ENCODE assay signal across 13 cellular contexts in genomic region chr18:77141401-77142118, GRCh38. TPM values are rescaled to one million over a fixed set of nuclear protein-coding genes. Genes with fewer than 3 reads are reported as not detected.
DNase-seq lines count a peak whose midpoint lies in the region; ATAC-seq and TF ChIP-seq lines count a peak whose summit lies in the region.
"Had no signal": no experiment of that assay in that cellular context is flagged by ENCODE, and none has a peak within 500 bp of the region (broad histone marks: within the 10 kb centered on the region; RNA-seq: fewer than 3 reads in every experiment).

No MANE protein-coding gene starts in this region.

- DNase-seq in right atrium auricular region (ENCODE audit: low spot score) (no peak), cardiac septum (ENCODE audit: low spot score) (no peak), T-cell (no peak), fibroblast of mammary gland (ENCODE audit: low read depth) (no peak), type B pancreatic cell (ENCODE audit: extremely low spot score, unreplicated experiment) (no peak), HK-2 (ENCODE audit: unreplicated experiment) (no peak), cortex of kidney (lab: John Stamatoyannopoulos, UW) (no peak)
- DNase-seq: activated T-cell treated with anti-CD3 and anti-CD28 coated beads for 4 hours; GDM1; NCI-H226; ovary; stimulated activated naive B cell treated with anti-CD40 and anti-IgM and Interleukin-4, amounts not matched to agents 10 μg/mL and 1 μg/mL and 100 μg/mL, for 72 hours had no signal

- no peak overlapping the region for H3K4me3 ChIP-seq in right atrium auricular region
- no peak overlapping the region for H3K4me3 ChIP-seq in fibroblast of mammary gland (ENCODE audit: control insufficient read depth, low read depth, low read length)
- H3K4me3 ChIP-seq: ovary had no signal

- peak overlapping the region in 1 of 3 donors; percentile 18 for H3K4me3 Mint-ChIP-seq in T-cell
- no peak overlapping the region for H3K4me3 Mint-ChIP-seq in type B pancreatic cell
- H3K4me3 Mint-ChIP-seq: stimulated activated naive B cell treated with anti-CD40 and anti-IgM and Interleukin-4, amounts not matched to agents 10 μg/mL and 1 μg/mL and 100 μg/mL, for 72 hours had no signal

- POLR2A ChIA-PET in T-cell (lab: Charles Lee): interaction anchor here (0.6 to 1.2 kb wide), 3 partner anchors 11 to 356 kb away, joined by 4 to 6 read pairs (median 6); no protein-coding TSS in a partner anchor

- ATAC-seq in T-cell (replicated peaks in 1 of 4) (no peak), HG02623 (IDR thresholded peaks at IDR 0.05; ENCODE audit: unreplicated experiment) (no peak)

- H3K27me3 Mint-ChIP-seq in T-cell: no peaks in the 10 kb centered on the region
- peaks cover 2% of the 10 kb centered on the region for H3K27me3 Mint-ChIP-seq in type B pancreatic cell
- H3K27me3 Mint-ChIP-seq: stimulated activated naive B cell treated with anti-CD40 and anti-IgM and Interleukin-4, amounts not matched to agents 10 μg/mL and 1 μg/mL and 100 μg/mL, for 72 hours had no signal

- no peaks in the 10 kb centered on the region for H3K36me3 ChIP-seq in right atrium auricular region
- H3K36me3 ChIP-seq: ovary had no signal

- peaks cover 0 to 8% of the 10 kb centered on the region in 2 donors for H3K4me1 ChIP-seq in right atrium auricular region

- no peaks in the 10 kb centered on the region for H3K27me3 ChIP-seq in right atrium auricular region
- H3K27me3 ChIP-seq: ovary had no signal

- H3K9me3 Mint-ChIP-seq in T-cell (peaks cover 5 to 21% (median 10%) of the 10 kb centered on the region in 3 donors), type B pancreatic cell (peaks cover 5% of the 10 kb centered on the region)

- TF ChIP-seq CTCF in right atrium auricular region (IDR thresholded peaks at IDR 0.05): peak in 1 of 2 donors; percentile 17
- TF ChIP-seq CTCF in fibroblast of mammary gland (conservative IDR thresholded peaks at IDR 0.05; ENCODE audit: control insufficient read depth, insufficient read depth, low read depth, low read length): peak; percentile 13
- TF ChIP-seq CTCF in type B pancreatic cell (conservative IDR thresholded peaks at IDR 0.05): peak; percentile 32

- CTCF ChIA-PET in T-cell (lab: Charles Lee): interaction anchor here (0.6 to 1.4 kb wide), 4 partner anchors 20 to 69 kb away, joined by 3 to 5 read pairs (median 4); no protein-coding TSS in a partner anchor

- H3K36me3 Mint-ChIP-seq in T-cell (peaks cover 13% of the 10 kb centered on the region), type B pancreatic cell (no peaks in the 10 kb centered on the region)

- H3K27ac Mint-ChIP-seq in T-cell: peak overlapping the region; percentile 82 to 92
- H3K27ac Mint-ChIP-seq in type B pancreatic cell: no peak overlapping the region

- intact Hi-C loops in cardiac septum (cut with DNase I): no loop called here

- peaks cover 0 to 3% of the 10 kb centered on the region in 2 donors for H3K9me3 ChIP-seq in right atrium auricular region
- H3K9me3 ChIP-seq: ovary had no signal

- peaks cover 47 to 60% (median 47%) of the 10 kb centered on the region in 3 donors for H3K4me1 Mint-ChIP-seq in T-cell
- H3K4me1 Mint-ChIP-seq in type B pancreatic cell (ENCODE audit: unreplicated experiment): peaks cover 14% of the 10 kb centered on the region

- H3K27ac ChIP-seq in right atrium auricular region: peak overlapping the region; percentile 43 to 47
- H3K27ac ChIP-seq: ovary had no signal

RNA-seq across cellular contexts. Expression of gene MBP, which starts 9.0 kb away (rescaled TPM):
- 10 to 100 TPM; 15.4 to 15.8 TPM for total RNA-seq in right atrium auricular region
- total RNA-seq in cardiac septum: 37.7 TPM
- total RNA-seq in T-cell: 100 to 1,000 TPM; 114 to 185 (median 152) TPM
- 14.5 and 34.0 TPM in 2 replicates for total RNA-seq in type B pancreatic cell (ENCODE audit: low replicate concordance)
